Comparison of ENCODE assay signal across 8 cellular contexts in genomic region chr22:19122752-19123492, GRCh38. TPM values are rescaled to one million over a fixed set of nuclear protein-coding genes. Genes with fewer than 3 reads are reported as not detected.
DNase-seq lines count a peak whose midpoint lies in the region; ATAC-seq, FAIRE-seq and TF ChIP-seq lines count a peak whose summit lies in the region.

No MANE protein-coding gene starts in this region.

- H3K4me1 ChIP-seq in ES-I3 (ENCODE audit: insufficient read depth, low read length), result peaks cover 7% of the 10 kb centered on the region; the same call in 1 of the 2 replicates
- peaks cover 45% of the 10 kb centered on the region for H3K4me1 ChIP-seq in Karpas-422 (ENCODE audit: low read length)
- H3K4me1 ChIP-seq in HepG2 (ENCODE audit: insufficient read depth, low read length), result peaks cover 70% of the 10 kb centered on the region
- H3K4me1 ChIP-seq in tibial artery, result peaks cover 0 to 48% (median 35%) of the 10 kb centered on the region in 4 donors

- H3K9ac ChIP-seq in ES-I3 (ENCODE audit: low read depth, low read length) (peak overlapping the region; percentile 66), Karpas-422 (ENCODE audit: low read length) (peak overlapping the region; percentile 65), HepG2 (ENCODE audit: insufficient read depth, low read depth, low read length) (peak overlapping the region; percentile 61)

- no peak for TF ChIP-seq POLR2A in HepG2 (IDR thresholded peaks at IDR 0.05; ENCODE audit: insufficient read depth in 1 of 2, low read depth in 2 of 2, low read length in 2 of 2)

- in situ Hi-C loops in HepG2 (cut with HindIII; ENCODE audit: extremely low pct_ligation_motif_present, low pct_unique_long_range_greater_than_20kb), result no loop called here

- no peak for TF ChIP-seq RAD21 in HepG2 (CRISPR knock-in tag; IDR thresholded peaks at IDR 0.05)

- no peaks in the 10 kb centered on the region for H3K9me3 ChIP-seq in ES-I3 (ENCODE audit: control insufficient read depth, insufficient read depth, low read length)
- H3K9me3 ChIP-seq in Karpas-422 (ENCODE audit: low read length), result no peaks in the 10 kb centered on the region
- no peaks in the 10 kb centered on the region for H3K9me3 ChIP-seq in HepG2 (ENCODE audit: low read length)
- H3K9me3 ChIP-seq in tibial artery, result no peaks in the 10 kb centered on the region

- CTCF ChIA-PET in HepG2 (lab: Yijun Ruan, JAX; ENCODE audit: low intra/inter-chr PET ratio, low total read pairs), result no interaction called here

- TF ChIP-seq EP300 in HepG2 (IDR thresholded peaks at IDR 0.05; ENCODE audit: low read depth in 2 of 2, low read length in 2 of 2) (no peak), HepG2 (CRISPR knock-in tag; IDR thresholded peaks at IDR 0.05; ENCODE audit: borderline replicate concordance) (no peak)

- FAIRE-seq in bronchial epithelial cell (lab: Jason Lieb, UNC), result peak; percentile 72
- no peak for FAIRE-seq in HepG2 (lab: Jason Lieb, UNC)

- H3K27me3 ChIP-seq in Karpas-422 (ENCODE audit: low read length) (no peaks in the 10 kb centered on the region), bronchial epithelial cell (ENCODE audit: control insufficient read depth, insufficient read depth, low read length) (no peaks in the 10 kb centered on the region), HepG2 (ENCODE audit: control insufficient read depth in 1 of 2, insufficient read depth in 2 of 2, low read length in 2 of 2) (peaks cover 3 to 36% of the 10 kb centered on the region in 2 experiments; a peak in 4 of 5 replicates), tibial artery (no peaks in the 10 kb centered on the region)

- H3K27ac ChIP-seq in Karpas-422 (ENCODE audit: low read length) (no peak overlapping the region), HepG2 (ENCODE audit: extremely low read length, insufficient read depth, low read length) (peak overlapping the region; percentile 6), tibial artery (peak overlapping the region; percentile 89 to 96)

- H3K4me2 ChIP-seq in Karpas-422 (ENCODE audit: low read depth, low read length, poor library complexity, severe bottlenecking), result peak overlapping the region; percentile 76
- peak overlapping the region; percentile 99 for H3K4me2 ChIP-seq in HepG2 (ENCODE audit: low read depth, low read length)

- POLR2A ChIA-PET in HepG2 (lab: Yijun Ruan, JAX), result interaction anchor here (0.6 to 4.1 kb wide), 6 partner anchors 12 to 324 kb away, joined by 3 to 22 read pairs (median 4); partner anchors contain the start of genes C22orf39, ESS2 and SLC25A1

- peaks cover 34% of the 10 kb centered on the region for H4K20me1 ChIP-seq in Karpas-422 (ENCODE audit: insufficient read depth, low read depth, low read length)
- peaks cover 31% of the 10 kb centered on the region for H4K20me1 ChIP-seq in HepG2 (ENCODE audit: insufficient read depth, low read length)

- H3K36me3 ChIP-seq in ES-I3 (ENCODE audit: insufficient read depth, low read length) (no peaks in the 10 kb centered on the region), Karpas-422 (ENCODE audit: insufficient read depth, low read length) (no peaks in the 10 kb centered on the region), bronchial epithelial cell (ENCODE audit: control insufficient read depth, insufficient read depth, low read length) (peaks cover 3% of the 10 kb centered on the region), HepG2 (replicated peaks in 1 of 2; ENCODE audit: control insufficient read depth in 1 of 2, insufficient read depth in 2 of 2, low read length in 2 of 2) (peaks cover 4 to 12% of the 10 kb centered on the region in 2 experiments; a peak in 3 of 5 replicates), tibial artery (no peaks in the 10 kb centered on the region)

- H3K4me3 ChIP-seq in Karpas-422 (ENCODE audit: low read length) (peak overlapping the region; percentile 68), bronchial epithelial cell (ENCODE audit: low read depth, low read length) (peak overlapping the region; percentile 43), HepG2 (replicated peaks in 1 of 3; ENCODE audit: insufficient read depth in 1 of 3, low read depth in 2 of 3, low read length in 3 of 3) (peak overlapping the region; percentile 75 to 97 (median 79)), tibial artery (peak overlapping the region; percentile 84 to 96)

- WGBS in HepG2 (ENCODE audit: low lambda C conversion rate), result 5% methylated on average over 19 of the region's 27 CpGs

- H3K79me2 ChIP-seq in Karpas-422 (ENCODE audit: low read length) (peaks cover 42% of the 10 kb centered on the region), HepG2 (ENCODE audit: insufficient read depth, low read length) (peaks cover 37% of the 10 kb centered on the region)

- BruUV-seq in HepG2 (replicated peaks; lab: Mats Ljungman, UMichigan), result no TSS peak

- intact Hi-C loops in HepG2 (cut with micrococcal nuclease; ENCODE audit: unreplicated experiment) (no loop called here), tibial artery (cut with DNase I; ENCODE audit: low total_unique reads) (no loop called here)

- H2AFZ ChIP-seq in Karpas-422 (ENCODE audit: low read length) (peak overlapping the region; percentile 70; the same call in 1 of the 2 replicates), HepG2 (ENCODE audit: low read length) (peak overlapping the region; percentile 62)

- DNase-seq in Karpas-422 (no peak), bronchial epithelial cell (ENCODE audit: low read depth) (no peak), HepG2 (ENCODE audit: low spot score) (no peak), tibial artery (peak; percentile 54 to 75), NCI-H2029 (lab: John Stamatoyannopoulos, UW) (no peak), NCI-H2171 (lab: John Stamatoyannopoulos, UW) (no peak)

- TF ChIP-seq CTCF in bronchial epithelial cell (IDR thresholded peaks at IDR 0.05; ENCODE audit: insufficient read depth, low read length, severe bottlenecking) (no peak), HepG2 (CRISPR knock-in tag; IDR thresholded peaks at IDR 0.05) (no peak), tibial artery (IDR thresholded peaks at IDR 0.05) (no peak)

- ATAC-seq in HepG2, result peak; percentile 49
- no peak for ATAC-seq in HG02798 (IDR thresholded peaks at IDR 0.05; ENCODE audit: poor library complexity, unreplicated experiment)

- H3K9me2 ChIP-seq in Karpas-422 (replicated peaks; ENCODE audit: insufficient read depth, low read length), result no peaks in the 10 kb centered on the region

RNA-seq across cellular contexts. Expression of gene DGCR2, which starts 0.7 kb away (rescaled TPM):
- 18.6 and 31.1 TPM in 2 replicates for total RNA-seq in Karpas-422 (2014; rRNA removed; shearing (Covaris generic); ENCODE audit: low replicate concordance)
- total RNA-seq in bronchial epithelial cell (50.0 and 60.7 TPM in 2 replicates), HepG2 (2016; rRNA removed; fragmentation: Illumina TruSeq; extraction: Trizol) (13.1 and 35.3 TPM in 2 replicates)
- total RNA-seq in HepG2 (2016; cell fraction: cytosol; rRNA removed; fragmentation: Illumina TruSeq; extraction: Trizol; ENCODE audit: low read depth), result 3.2 and 3.3 TPM in 2 replicates
- total RNA-seq in HepG2 (2016; cell fraction: insoluble cytoplasmic fraction; rRNA removed; fragmentation: Illumina TruSeq; extraction: Trizol), result 11.4 and 34.3 TPM in 2 replicates
- 7.2 and 7.5 TPM in 2 replicates for total RNA-seq in HepG2 (2016; cell fraction: membrane; rRNA removed; fragmentation: Illumina TruSeq; extraction: Trizol)
- total RNA-seq in HepG2 (2016; cell fraction: nucleus; rRNA removed; fragmentation: Illumina TruSeq; extraction: Trizol), result 34.8 and 37.6 TPM in 2 replicates
- polyA plus RNA-seq in HepG2 (2011; rRNA removed), result 23.1 and 27.6 TPM in 2 replicates
- 25.5 and 27.7 TPM in 2 replicates for polyA plus RNA-seq in HepG2 (2011; cell fraction: cytosol; rRNA removed)
- 29.9 and 34.4 TPM in 2 replicates for polyA plus RNA-seq in HepG2 (2011; cell fraction: nucleus; rRNA removed)
- 25.6 and 27.4 TPM in 2 replicates for polyA plus RNA-seq in HepG2 (2012)
- 1.5 TPM in 2 replicates for polyA plus RNA-seq in HepG2 (2016; cell fraction: cytosol; fragmentation: Illumina TruSeq; extraction: Trizol; ENCODE audit: low read depth)
- 10.5 and 13.9 TPM in 2 replicates for polyA plus RNA-seq in HepG2 (2016; cell fraction: insoluble cytoplasmic fraction; fragmentation: Illumina TruSeq; extraction: Trizol; ENCODE audit: low read depth)
- polyA plus RNA-seq in HepG2 (2016; cell fraction: membrane; fragmentation: Illumina TruSeq; extraction: Trizol; ENCODE audit: low read depth), result 3.2 and 3.5 TPM in 2 replicates
- polyA plus RNA-seq in HepG2 (2016; cell fraction: nucleus; fragmentation: Illumina TruSeq; extraction: Trizol; ENCODE audit: insufficient read depth, low read depth), result 46.9 and 47.1 TPM in 2 replicates
- 21.9 and 57.1 TPM in 2 replicates for polyA minus RNA-seq in HepG2 (2011; rRNA and poly(A)+ RNA removed; ENCODE audit: low replicate concordance)
- polyA minus RNA-seq in HepG2 (2011; cell fraction: cytosol; rRNA and poly(A)+ RNA removed), result 20.8 and 23.5 TPM in 2 replicates
- polyA minus RNA-seq in HepG2 (2011; cell fraction: nucleus; rRNA and poly(A)+ RNA removed), result 18.0 and 21.3 TPM in 2 replicates

RNA-seq across cellular contexts. Expression of gene TSSK2, which starts 8.2 kb away (rescaled TPM):
- total RNA-seq in Karpas-422 (2014; rRNA removed; shearing (Covaris generic); ENCODE audit: low replicate concordance), result not detected in 2 replicates
- total RNA-seq in bronchial epithelial cell (not detected in 2 replicates), HepG2 (2016; rRNA removed; fragmentation: Illumina TruSeq; extraction: Trizol) (not detected in 2 replicates)
- total RNA-seq in HepG2 (2016; cell fraction: cytosol; rRNA removed; fragmentation: Illumina TruSeq; extraction: Trizol; ENCODE audit: low read depth), result not detected in 2 replicates
- total RNA-seq in HepG2 (2016; cell fraction: insoluble cytoplasmic fraction; rRNA removed; fragmentation: Illumina TruSeq; extraction: Trizol), result not detected in 2 replicates
- total RNA-seq in HepG2 (2016; cell fraction: membrane; rRNA removed; fragmentation: Illumina TruSeq; extraction: Trizol), result not detected in 2 replicates
- not detected in 2 replicates for total RNA-seq in HepG2 (2016; cell fraction: nucleus; rRNA removed; fragmentation: Illumina TruSeq; extraction: Trizol)
- not detected in 2 replicates for polyA plus RNA-seq in HepG2 (2011; rRNA removed)
- not detected in 2 replicates for polyA plus RNA-seq in HepG2 (2011; cell fraction: cytosol; rRNA removed)
- polyA plus RNA-seq in HepG2 (2011; cell fraction: nucleus; rRNA removed), result not detected in 2 replicates
- polyA plus RNA-seq in HepG2 (2012), result not detected in 2 replicates
- polyA plus RNA-seq in HepG2 (2016; cell fraction: cytosol; fragmentation: Illumina TruSeq; extraction: Trizol; ENCODE audit: low read depth), result not detected in 2 replicates
- not detected in 2 replicates for polyA plus RNA-seq in HepG2 (2016; cell fraction: insoluble cytoplasmic fraction; fragmentation: Illumina TruSeq; extraction: Trizol; ENCODE audit: low read depth)
- not detected in 2 replicates for polyA plus RNA-seq in HepG2 (2016; cell fraction: membrane; fragmentation: Illumina TruSeq; extraction: Trizol; ENCODE audit: low read depth)
- not detected in 2 replicates for polyA plus RNA-seq in HepG2 (2016; cell fraction: nucleus; fragmentation: Illumina TruSeq; extraction: Trizol; ENCODE audit: insufficient read depth, low read depth)
- polyA minus RNA-seq in HepG2 (2011; rRNA and poly(A)+ RNA removed; ENCODE audit: low replicate concordance), result not detected in 2 replicates
- polyA minus RNA-seq in HepG2 (2011; cell fraction: cytosol; rRNA and poly(A)+ RNA removed), result not detected in 2 replicates
- polyA minus RNA-seq in HepG2 (2011; cell fraction: nucleus; rRNA and poly(A)+ RNA removed), result not detected in 2 replicates

RNA-seq across cellular contexts. Expression of gene ESS2, which starts 21.5 kb away (rescaled TPM):
- total RNA-seq in Karpas-422 (2014; rRNA removed; shearing (Covaris generic); ENCODE audit: low replicate concordance), result 3.5 and 7.8 TPM in 2 replicates
- total RNA-seq in bronchial epithelial cell (6.9 and 12.9 TPM in 2 replicates), HepG2 (2016; rRNA removed; fragmentation: Illumina TruSeq; extraction: Trizol) (7.6 and 8.9 TPM in 2 replicates)
- 1.4 and 1.9 TPM in 2 replicates for total RNA-seq in HepG2 (2016; cell fraction: cytosol; rRNA removed; fragmentation: Illumina TruSeq; extraction: Trizol; ENCODE audit: low read depth)
- 7.9 and 8.1 TPM in 2 replicates for total RNA-seq in HepG2 (2016; cell fraction: insoluble cytoplasmic fraction; rRNA removed; fragmentation: Illumina TruSeq; extraction: Trizol)
- 4.1 and 4.3 TPM in 2 replicates for total RNA-seq in HepG2 (2016; cell fraction: membrane; rRNA removed; fragmentation: Illumina TruSeq; extraction: Trizol)
- 4.9 and 6.3 TPM in 2 replicates for total RNA-seq in HepG2 (2016; cell fraction: nucleus; rRNA removed; fragmentation: Illumina TruSeq; extraction: Trizol)
- polyA plus RNA-seq in HepG2 (2011; rRNA removed), result 7.7 and 9.4 TPM in 2 replicates
- polyA plus RNA-seq in HepG2 (2011; cell fraction: cytosol; rRNA removed), result 6.7 and 9.6 TPM in 2 replicates
- polyA plus RNA-seq in HepG2 (2011; cell fraction: nucleus; rRNA removed), result 18.1 and 19.0 TPM in 2 replicates
- 6.1 and 7.0 TPM in 2 replicates for polyA plus RNA-seq in HepG2 (2012)
- polyA plus RNA-seq in HepG2 (2016; cell fraction: cytosol; fragmentation: Illumina TruSeq; extraction: Trizol; ENCODE audit: low read depth), result 2.1 and 2.6 TPM in 2 replicates
- 9.6 and 10.8 TPM in 2 replicates for polyA plus RNA-seq in HepG2 (2016; cell fraction: insoluble cytoplasmic fraction; fragmentation: Illumina TruSeq; extraction: Trizol; ENCODE audit: low read depth)
- polyA plus RNA-seq in HepG2 (2016; cell fraction: membrane; fragmentation: Illumina TruSeq; extraction: Trizol; ENCODE audit: low read depth), result 3.7 and 3.8 TPM in 2 replicates
- polyA plus RNA-seq in HepG2 (2016; cell fraction: nucleus; fragmentation: Illumina TruSeq; extraction: Trizol; ENCODE audit: insufficient read depth, low read depth), result 17.9 and 18.0 TPM in 2 replicates
- 5.0 and 5.6 TPM in 2 replicates for polyA minus RNA-seq in HepG2 (2011; rRNA and poly(A)+ RNA removed; ENCODE audit: low replicate concordance)
- 3.7 and 4.4 TPM in 2 replicates for polyA minus RNA-seq in HepG2 (2011; cell fraction: cytosol; rRNA and poly(A)+ RNA removed)
- polyA minus RNA-seq in HepG2 (2011; cell fraction: nucleus; rRNA and poly(A)+ RNA removed), result 4.8 and 6.2 TPM in 2 replicates

RNA-seq across cellular contexts. Expression of gene GSC2, which starts 27.2 kb away (rescaled TPM):
- not detected in 2 replicates for total RNA-seq in Karpas-422 (2014; rRNA removed; shearing (Covaris generic); ENCODE audit: low replicate concordance)
- not detected in 2 replicates for total RNA-seq in bronchial epithelial cell
- not detected in 2 replicates for total RNA-seq in HepG2 (2016; rRNA removed; fragmentation: Illumina TruSeq; extraction: Trizol)
- total RNA-seq in HepG2 (2016; cell fraction: cytosol; rRNA removed; fragmentation: Illumina TruSeq; extraction: Trizol; ENCODE audit: low read depth), result not detected in 2 replicates
- not detected in 2 replicates for total RNA-seq in HepG2 (2016; cell fraction: insoluble cytoplasmic fraction; rRNA removed; fragmentation: Illumina TruSeq; extraction: Trizol)
- not detected in 2 replicates for total RNA-seq in HepG2 (2016; cell fraction: membrane; rRNA removed; fragmentation: Illumina TruSeq; extraction: Trizol)
- not detected in 2 replicates for total RNA-seq in HepG2 (2016; cell fraction: nucleus; rRNA removed; fragmentation: Illumina TruSeq; extraction: Trizol)
- polyA plus RNA-seq in HepG2 (2011; rRNA removed), result not detected in 2 replicates
- polyA plus RNA-seq in HepG2 (2011; cell fraction: cytosol; rRNA removed), result not detected in 2 replicates
- polyA plus RNA-seq in HepG2 (2011; cell fraction: nucleus; rRNA removed), result not detected in 2 replicates
- not detected in 2 replicates for polyA plus RNA-seq in HepG2 (2012)
- not detected in 2 replicates for polyA plus RNA-seq in HepG2 (2016; cell fraction: cytosol; fragmentation: Illumina TruSeq; extraction: Trizol; ENCODE audit: low read depth)
- not detected in 2 replicates for polyA plus RNA-seq in HepG2 (2016; cell fraction: insoluble cytoplasmic fraction; fragmentation: Illumina TruSeq; extraction: Trizol; ENCODE audit: low read depth)
- polyA plus RNA-seq in HepG2 (2016; cell fraction: membrane; fragmentation: Illumina TruSeq; extraction: Trizol; ENCODE audit: low read depth), result not detected in 2 replicates
- polyA plus RNA-seq in HepG2 (2016; cell fraction: nucleus; fragmentation: Illumina TruSeq; extraction: Trizol; ENCODE audit: insufficient read depth, low read depth), result not detected in 2 replicates
- not detected in 2 replicates for polyA minus RNA-seq in HepG2 (2011; rRNA and poly(A)+ RNA removed; ENCODE audit: low replicate concordance)
- not detected in 2 replicates for polyA minus RNA-seq in HepG2 (2011; cell fraction: cytosol; rRNA and poly(A)+ RNA removed)
- not detected in 2 replicates for polyA minus RNA-seq in HepG2 (2011; cell fraction: nucleus; rRNA and poly(A)+ RNA removed)

RNA-seq across cellular contexts. Expression of gene SLC25A1, which starts 55.6 kb away (rescaled TPM):
- total RNA-seq in Karpas-422 (2014; rRNA removed; shearing (Covaris generic); ENCODE audit: low replicate concordance), result 163 and 270 TPM in 2 replicates
- 62.3 and 71.6 TPM in 2 replicates for total RNA-seq in bronchial epithelial cell
- total RNA-seq in HepG2 (2016; rRNA removed; fragmentation: Illumina TruSeq; extraction: Trizol), result 118 and 161 TPM in 2 replicates
- 121 and 136 TPM in 2 replicates for total RNA-seq in HepG2 (2016; cell fraction: cytosol; rRNA removed; fragmentation: Illumina TruSeq; extraction: Trizol; ENCODE audit: low read depth)
- 107 and 161 TPM in 2 replicates for total RNA-seq in HepG2 (2016; cell fraction: insoluble cytoplasmic fraction; rRNA removed; fragmentation: Illumina TruSeq; extraction: Trizol)
- total RNA-seq in HepG2 (2016; cell fraction: membrane; rRNA removed; fragmentation: Illumina TruSeq; extraction: Trizol), result 173 and 190 TPM in 2 replicates
- 74.9 and 92.0 TPM in 2 replicates for total RNA-seq in HepG2 (2016; cell fraction: nucleus; rRNA removed; fragmentation: Illumina TruSeq; extraction: Trizol)
- polyA plus RNA-seq in HepG2 (2011; rRNA removed), result 49.4 and 57.3 TPM in 2 replicates
- 57.0 and 78.3 TPM in 2 replicates for polyA plus RNA-seq in HepG2 (2011; cell fraction: cytosol; rRNA removed)
- 92.6 and 99.0 TPM in 2 replicates for polyA plus RNA-seq in HepG2 (2011; cell fraction: nucleus; rRNA removed)
- polyA plus RNA-seq in HepG2 (2012), result 71.1 and 74.4 TPM in 2 replicates
- 165 and 180 TPM in 2 replicates for polyA plus RNA-seq in HepG2 (2016; cell fraction: cytosol; fragmentation: Illumina TruSeq; extraction: Trizol; ENCODE audit: low read depth)
- polyA plus RNA-seq in HepG2 (2016; cell fraction: insoluble cytoplasmic fraction; fragmentation: Illumina TruSeq; extraction: Trizol; ENCODE audit: low read depth), result 116 and 155 TPM in 2 replicates
- 187 and 190 TPM in 2 replicates for polyA plus RNA-seq in HepG2 (2016; cell fraction: membrane; fragmentation: Illumina TruSeq; extraction: Trizol; ENCODE audit: low read depth)
- polyA plus RNA-seq in HepG2 (2016; cell fraction: nucleus; fragmentation: Illumina TruSeq; extraction: Trizol; ENCODE audit: insufficient read depth, low read depth), result 160 and 164 TPM in 2 replicates
- 31.1 and 76.9 TPM in 2 replicates for polyA minus RNA-seq in HepG2 (2011; rRNA and poly(A)+ RNA removed; ENCODE audit: low replicate concordance)
- 45.0 and 48.0 TPM in 2 replicates for polyA minus RNA-seq in HepG2 (2011; cell fraction: cytosol; rRNA and poly(A)+ RNA removed)
- polyA minus RNA-seq in HepG2 (2011; cell fraction: nucleus; rRNA and poly(A)+ RNA removed), result 13.5 and 13.8 TPM in 2 replicates

Comparison
In these comparisons a context has a peak if more than half of its experiments do, and no peak if none do; other contexts are left out.
1. DNase-seq: peak in tibial artery (2 of 2); none in Karpas-422 (single experiment), bronchial epithelial cell (single experiment), HepG2 (single experiment), NCI-H2029 (single experiment) and NCI-H2171 (single experiment).
2. Peak in every context shown above with its lines, with median percentiles within 50 percentile points of each other: H3K9ac ChIP-seq and H3K4me3 ChIP-seq.